ENCODE assay signal across 8 cellular contexts in genomic region chr2:70871398-70872211, GRCh38. TPM values are rescaled to one million over a fixed set of nuclear protein-coding genes. Genes with fewer than 3 reads are reported as not detected.
A peak's percentile ranks its signal among the peaks of the same experiment; 100 is the strongest.
DNase-seq lines count a peak whose midpoint lies in the region; ATAC-seq lines count a peak whose summit lies in the region.

No MANE protein-coding gene starts in this region.

- H3K27me3 Mint-ChIP-seq in T-helper 17 cell: peaks cover 56% of the 10 kb centered on the region

- H3K36me3 ChIP-seq in adipocyte (ENCODE audit: control insufficient read depth, insufficient read depth, low read length, severe bottlenecking): no peaks in the 10 kb centered on the region

- no peaks in the 10 kb centered on the region for H3K9me3 ChIP-seq in T-helper 17 cell (ENCODE audit: control insufficient read depth, low read length, poor library complexity, severe bottlenecking)
- no peaks in the 10 kb centered on the region for H3K9me3 ChIP-seq in adipocyte (ENCODE audit: control insufficient read depth, low read length)

- H3K4me3 Mint-ChIP-seq in T-helper 17 cell: peak overlapping the region; percentile 47

- peaks cover 5% of the 10 kb centered on the region for H3K4me1 Mint-ChIP-seq in T-helper 17 cell

- H3K27ac Mint-ChIP-seq in T-helper 17 cell: no peak overlapping the region

- intact Hi-C loops in left cardiac atrium (cut with DNase I): loop anchor here (2.0 to 10.0 kb wide), 4 partner anchors 49 to 77 kb away; partner anchors contain the start of gene FIGLA (in 1 of the 2)

- no peak overlapping the region for H3K4me3 ChIP-seq in adipocyte (ENCODE audit: low read length)

- peak; percentile 92 for ATAC-seq in HG02642 (IDR thresholded peaks at IDR 0.05; ENCODE audit: poor library complexity, unreplicated experiment)
- ATAC-seq in T-helper 17 cell: peak; percentile 95
- peak; percentile 96 to 97 for ATAC-seq in left cardiac atrium
- ATAC-seq in GM18517 (IDR thresholded peaks at IDR 0.05; ENCODE audit: unreplicated experiment): no peak

- H3K4me1 ChIP-seq in adipocyte (ENCODE audit: control insufficient read depth, insufficient read depth, low read length): no peaks in the 10 kb centered on the region

- no peak overlapping the region for H3K9ac ChIP-seq in adipocyte (ENCODE audit: low read length)

- DNase-seq in DMS53 treated with DMSO at 0.1 percent for 48 hours (lab: John Stamatoyannopoulos, UW; ENCODE audit: unreplicated experiment): peak; percentile 70
- peak; percentile 65 for DNase-seq in NCI-H2029 (lab: John Stamatoyannopoulos, UW)
- peak; percentile 56 to 76 (median 58) for DNase-seq in T-helper 17 cell
- peak; percentile 91 for DNase-seq in adipocyte (ENCODE audit: low read depth)
- peak; percentile 91 for DNase-seq in left cardiac atrium
- peak; percentile 89 for DNase-seq in retina

- no peaks in the 10 kb centered on the region for H3K36me3 Mint-ChIP-seq in T-helper 17 cell (ENCODE audit: low read depth)

- peaks cover 51% of the 10 kb centered on the region for H3K27me3 ChIP-seq in adipocyte (replicated peaks; ENCODE audit: control insufficient read depth, insufficient read depth, low read length)

RNA-seq across cellular contexts. Expression of gene VAX2, which starts 28.8 kb away (rescaled TPM):
- total RNA-seq in T-helper 17 cell: not detected
- under 1 TPM; 0.47 to 0.81 TPM for total RNA-seq in left cardiac atrium

RNA-seq across cellular contexts. Expression of gene CD207, which starts 36.0 kb away (rescaled TPM):
- total RNA-seq in T-helper 17 cell (under 1 TPM in 1 of 2 donors, not detected in 1; 0.23 TPM), left cardiac atrium (under 1 TPM in 1 of 2 donors, not detected in 1; 0.24 TPM)

RNA-seq across cellular contexts. Expression of gene CLEC4F, which starts 51.2 kb away (rescaled TPM):
- total RNA-seq in T-helper 17 cell (under 1 TPM in 1 of 2 donors, not detected in 1; 0.15 TPM), left cardiac atrium (under 1 TPM; 0.12 to 0.21 TPM)
